28 cellular contexts compared by ENCODE assay signal in the genomic region with DNA sequence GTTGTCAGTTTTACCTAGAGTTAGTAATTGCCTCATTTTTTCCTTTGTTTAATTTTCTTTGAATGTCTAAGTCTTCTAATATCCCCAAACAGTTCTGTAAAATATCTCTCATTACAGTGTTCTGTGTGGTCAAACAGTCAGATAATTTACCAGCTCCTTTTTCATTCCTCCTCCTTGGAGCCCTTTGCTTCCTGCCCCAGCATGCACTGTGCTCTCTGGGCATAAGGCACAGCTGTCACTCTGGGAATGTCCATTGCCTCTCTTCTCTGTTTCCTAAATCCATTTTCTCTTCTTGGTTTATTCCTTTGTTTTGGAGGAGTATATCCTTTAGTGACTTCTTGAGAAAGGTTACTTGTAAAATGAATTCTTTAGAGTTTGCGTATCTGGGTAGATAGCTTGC.
"Had no signal": no experiment of that assay in that cellular context is flagged by ENCODE, and none has a peak within 500 bp of the region (broad histone marks: within the 10 kb centered on the region; RNA-seq: fewer than 3 reads in every experiment).

No MANE protein-coding gene starts in this region.

- H3K9me3 Mint-ChIP-seq: activated CD4-positive, alpha-beta memory T cell treated with anti-CD3 and anti-CD28 coated beads, Interleukin-2, amount 10 ng/mL, durations not matched to agents 7 days and 5 days; activated CD4-positive, alpha-beta T cell treated with anti-CD3 and anti-CD28 coated beads, Interleukin-2, amount 10 ng/mL, durations not matched to agents 7 days and 5 days; activated T-helper 2 cell treated with anti-CD3 and anti-CD28 coated beads, Interferon-gamma antibody, Interleukin-2, Interleukin-4, amounts not matched to agents 10 μg/mL and 5 μg/mL and 100 μg/mL, durations not matched to agents 14 hours and 24 hours and 36 hours had no signal

- H3K27me3 Mint-ChIP-seq: activated CD4-positive, alpha-beta memory T cell treated with anti-CD3 and anti-CD28 coated beads, Interleukin-2, amount 10 ng/mL, durations not matched to agents 7 days and 5 days; activated CD4-positive, alpha-beta T cell treated with anti-CD3 and anti-CD28 coated beads, Interleukin-2, amount 10 ng/mL, durations not matched to agents 7 days and 5 days had no signal

- H3K27ac ChIP-seq: brain microvascular endothelial cell, cardiac muscle cell, KMS-11, VCaP had no signal

- ATAC-seq: Panc1, Right ventricle myocardium inferior had no signal

- H3K4me2 ChIP-seq: KMS-11, SK-N-SH had no signal

- H3K36me3 ChIP-seq: brain microvascular endothelial cell, cardiac muscle cell had no signal

- H3K9me3 ChIP-seq: SK-N-SH had no signal

- H3K27ac Mint-ChIP-seq: activated CD4-positive, alpha-beta memory T cell treated with anti-CD3 and anti-CD28 coated beads, Interleukin-2, amount 10 ng/mL, durations not matched to agents 7 days and 5 days; activated CD4-positive, alpha-beta T cell treated with anti-CD3 and anti-CD28 coated beads, Interleukin-2, amount 10 ng/mL, durations not matched to agents 7 days and 5 days; activated naive CD8-positive, alpha-beta T cell; activated T-helper 2 cell treated with anti-CD3 and anti-CD28 coated beads, Interferon-gamma antibody, Interleukin-2, Interleukin-4, amounts not matched to agents 10 μg/mL and 5 μg/mL and 100 μg/mL, durations not matched to agents 14 hours and 24 hours and 36 hours; IgD-negative memory B cell had no signal

- H3K9ac ChIP-seq: KMS-11, SK-N-SH had no signal

- H3K4me3 Mint-ChIP-seq: activated CD4-positive, alpha-beta memory T cell treated with anti-CD3 and anti-CD28 coated beads, Interleukin-2, amount 10 ng/mL, durations not matched to agents 7 days and 5 days; activated CD4-positive, alpha-beta T cell treated with anti-CD3 and anti-CD28 coated beads, Interleukin-2, amount 10 ng/mL, durations not matched to agents 7 days and 5 days; activated naive CD8-positive, alpha-beta T cell; IgD-negative memory B cell had no signal

- H3K4me1 Mint-ChIP-seq: activated CD4-positive, alpha-beta memory T cell treated with anti-CD3 and anti-CD28 coated beads, Interleukin-2, amount 10 ng/mL, durations not matched to agents 7 days and 5 days; IgD-negative memory B cell had no signal

- DNase-seq: activated CD4-positive, alpha-beta memory T cell treated with anti-CD3 and anti-CD28 coated beads, Interleukin-2, amount 10 ng/mL, durations not matched to agents 7 days and 5 days; activated CD4-positive, alpha-beta T cell treated with anti-CD3 and anti-CD28 coated beads, Interleukin-2, amount 10 ng/mL, durations not matched to agents 7 days and 5 days; activated CD4-positive, CD25-positive, alpha-beta regulatory T cell; activated gamma-delta T cell treated with Interleukin-2 at 50 U/mL for 16 hours; activated T-cell treated with anti-CD3 and anti-CD28 coated beads for 4 hours; activated T-cell treated with anti-CD3 and anti-CD28 coated beads, Interleukin-2, amount 50 U/mL, for 48 hours; amygdala; brain microvascular endothelial cell; NCI-H1092; NCI-H1417; NCI-H1930; NCI-H2171; NCI-H2227 treated with DMSO at 0.1 percent for 48 hours; NCI-H446 treated with DMSO at 0.1 percent for 48 hours; NCI-H524 treated with DMSO at 0.1 percent for 48 hours; NCI-H748 treated with DMSO at 0.1 percent for 48 hours; OCI-M1; RPMI8226; SK-N-SH; T-helper 1 cell had no signal

- H3K4me3 ChIP-seq: cardiac muscle cell had no signal

- H3K36me3 Mint-ChIP-seq: IgD-negative memory B cell had no signal

- H3K27me3 ChIP-seq: brain microvascular endothelial cell had no signal
